Comparison of ENCODE assay signal across 8 cellular contexts in genomic region chr3:197456271-197457091, GRCh38.
DNase-seq lines count a peak whose midpoint lies in the region; ATAC-seq lines count a peak whose summit lies in the region.

No MANE protein-coding gene starts in this region.

- ATAC-seq in HG02571 (IDR thresholded peaks at IDR 0.05; ENCODE audit: unreplicated experiment) = peak; percentile 59

- peak; percentile 86 for DNase-seq in COLO829 (ENCODE audit: low spot score)
- peak in 4 of 5 experiments; percentile 16 to 65 (median 22) for DNase-seq in T-helper 2 cell
- peak; percentile 65 for DNase-seq in cerebellum (ENCODE audit: low spot score)
- DNase-seq in left kidney (ENCODE audit: low read depth, low spot score) = peak; percentile 95
- peak; percentile 11 for DNase-seq in stimulated activated CD4-positive, alpha-beta T cell treated with anti-CD3 and anti-CD28 coated beads, Interleukin-2, amount 100 ng/mL, for 4 hours (ENCODE audit: low read depth)
- no peak for DNase-seq in NCI-H1105 treated with DMSO at 0.1 percent for 48 hours (lab: John Stamatoyannopoulos, UW)
- DNase-seq in UCSD-AML1 (lab: John Stamatoyannopoulos, UW; ENCODE audit: unreplicated experiment) = no peak

Comparison
In these comparisons a context has a peak if more than half of its experiments do, and no peak if none do; other contexts are left out.
1. DNase-seq: peak in COLO829 (single experiment), T-helper 2 cell (4 of 5), cerebellum (single experiment), left kidney (single experiment) and stimulated activated CD4-positive, alpha-beta T cell treated with anti-CD3 and anti-CD28 coated beads, Interleukin-2, amount 100 ng/mL, for 4 hours (single experiment); none in NCI-H1105 treated with DMSO at 0.1 percent for 48 hours (single experiment) and UCSD-AML1 (single experiment).